18 cellular contexts compared by ENCODE assay signal in genomic region chr9:86241216-86241615, GRCh38. TPM values are rescaled to one million over a fixed set of nuclear protein-coding genes. Genes with fewer than 3 reads are reported as not detected.
DNase-seq lines count a peak whose midpoint lies in the region; ATAC-seq lines count a peak whose summit lies in the region.
"Had no signal": no experiment of that assay in that cellular context is flagged by ENCODE, and none has a peak within 500 bp of the region (broad histone marks: within the 10 kb centered on the region; RNA-seq: fewer than 3 reads in every experiment).

No MANE protein-coding gene starts in this region.

- peaks cover 0 to 2% of the 10 kb centered on the region in 2 donors for H3K4me1 ChIP-seq in neuronal stem cell (ENCODE audit: control insufficient read depth in 2 of 2, insufficient read depth in 1 of 2, low read depth in 1 of 2, low read length in 2 of 2)

- no peaks in the 10 kb centered on the region for H3K4me1 Mint-ChIP-seq in activated T-cell treated with anti-CD3 and anti-CD28 coated beads, Interleukin-2, amount 50 U/mL, for 4 hours (ENCODE audit: low read depth)
- H3K4me1 Mint-ChIP-seq in activated T-cell treated with anti-CD3 and anti-CD28 coated beads, Interleukin-2, amount 50 U/mL, for 24 hours (ENCODE audit: low read depth) = peaks cover 7% of the 10 kb centered on the region
- peaks cover 13% of the 10 kb centered on the region for H3K4me1 Mint-ChIP-seq in activated T-cell treated with anti-CD3 and anti-CD28 coated beads, Interleukin-2, amount 50 U/mL, for 72 hours (ENCODE audit: low read depth)
- H3K4me1 Mint-ChIP-seq in activated CD8-positive, alpha-beta T cell treated with anti-CD3 and anti-CD28 coated beads, Interleukin-2, amount 10 ng/mL, durations not matched to agents 7 days and 5 days (ENCODE audit: low read depth) = no peaks in the 10 kb centered on the region

- H3K27ac Mint-ChIP-seq in activated T-cell treated with anti-CD3 and anti-CD28 coated beads, Interleukin-2, amount 50 U/mL, for 24 hours = no peak overlapping the region
- H3K27ac Mint-ChIP-seq in activated T-cell treated with anti-CD3 and anti-CD28 coated beads, Interleukin-2, amount 50 U/mL, for 72 hours = no peak overlapping the region
- no peak overlapping the region for H3K27ac Mint-ChIP-seq in activated CD8-positive, alpha-beta T cell treated with anti-CD3 and anti-CD28 coated beads, Interleukin-2, amount 10 ng/mL, durations not matched to agents 7 days and 5 days
- H3K27ac Mint-ChIP-seq: HFFc6 had no signal

- no peaks in the 10 kb centered on the region for H3K9me3 Mint-ChIP-seq in activated T-cell treated with anti-CD3 and anti-CD28 coated beads, Interleukin-2, amount 50 U/mL, for 4 hours
- no peaks in the 10 kb centered on the region for H3K9me3 Mint-ChIP-seq in activated T-cell treated with anti-CD3 and anti-CD28 coated beads, Interleukin-2, amount 50 U/mL, for 24 hours
- no peaks in the 10 kb centered on the region for H3K9me3 Mint-ChIP-seq in activated T-cell treated with anti-CD3 and anti-CD28 coated beads, Interleukin-2, amount 50 U/mL, for 72 hours
- H3K9me3 Mint-ChIP-seq in activated CD8-positive, alpha-beta T cell treated with anti-CD3 and anti-CD28 coated beads, Interleukin-2, amount 10 ng/mL, durations not matched to agents 7 days and 5 days (ENCODE audit: insufficient read depth) = no peaks in the 10 kb centered on the region
- H3K9me3 Mint-ChIP-seq: HFFc6 had no signal

- H3K18ac ChIP-seq in neuronal stem cell (ENCODE audit: low read length) = no peak overlapping the region

- no peak overlapping the region for H3K4me2 ChIP-seq in neuronal stem cell (ENCODE audit: insufficient read depth, low read length, poor library complexity, severe bottlenecking)
- H3K4me2 ChIP-seq: KMS-11 had no signal

- H3K14ac ChIP-seq in neuronal stem cell (ENCODE audit: low read length) = no peak overlapping the region

- H3K23ac ChIP-seq in neuronal stem cell (ENCODE audit: low read depth, low read length, poor library complexity) = no peak overlapping the region

- H3K27ac ChIP-seq in neuronal stem cell (replicated peaks; ENCODE audit: low read length) = no peak overlapping the region
- H3K27ac ChIP-seq: KMS-11 had no signal

- H3K9ac ChIP-seq in neuronal stem cell (ENCODE audit: low read depth, low read length, poor library complexity) = no peak overlapping the region
- H3K9ac ChIP-seq: KMS-11 had no signal

- H4K91ac ChIP-seq in neuronal stem cell (ENCODE audit: low read depth, low read length, poor library complexity) = no peak overlapping the region

- H3K4ac ChIP-seq in neuronal stem cell (ENCODE audit: low read length) = no peak overlapping the region

- H2BK12ac ChIP-seq in neuronal stem cell (ENCODE audit: low read length) = no peak overlapping the region

- no peak overlapping the region for H3K4me3 ChIP-seq in neuronal stem cell (ENCODE audit: low read length in 2 of 2)

- H3K36me3 Mint-ChIP-seq in activated T-cell treated with anti-CD3 and anti-CD28 coated beads, Interleukin-2, amount 50 U/mL, for 4 hours (ENCODE audit: insufficient read depth) = no peaks in the 10 kb centered on the region
- no peaks in the 10 kb centered on the region for H3K36me3 Mint-ChIP-seq in activated T-cell treated with anti-CD3 and anti-CD28 coated beads, Interleukin-2, amount 50 U/mL, for 24 hours (ENCODE audit: low read depth)
- H3K36me3 Mint-ChIP-seq in activated T-cell treated with anti-CD3 and anti-CD28 coated beads, Interleukin-2, amount 50 U/mL, for 72 hours (ENCODE audit: insufficient read depth in 2 of 2) = no peaks in the 10 kb centered on the region
- H3K36me3 Mint-ChIP-seq in activated CD8-positive, alpha-beta T cell treated with anti-CD3 and anti-CD28 coated beads, Interleukin-2, amount 10 ng/mL, durations not matched to agents 7 days and 5 days (ENCODE audit: low read depth) = no peaks in the 10 kb centered on the region

- H2AFZ ChIP-seq in neuronal stem cell (ENCODE audit: low read length) = no peak overlapping the region

- H2BK120ac ChIP-seq in neuronal stem cell (ENCODE audit: low read depth, low read length) = no peak overlapping the region

- no peak overlapping the region for H2AK5ac ChIP-seq in neuronal stem cell (ENCODE audit: low read depth, low read length)

- peak overlapping the region; percentile 10 for H2BK15ac ChIP-seq in neuronal stem cell (ENCODE audit: low read length)

- H3K27me3 Mint-ChIP-seq in activated T-cell treated with anti-CD3 and anti-CD28 coated beads, Interleukin-2, amount 50 U/mL, for 4 hours (ENCODE audit: low read depth) = no peaks in the 10 kb centered on the region
- H3K27me3 Mint-ChIP-seq in activated T-cell treated with anti-CD3 and anti-CD28 coated beads, Interleukin-2, amount 50 U/mL, for 24 hours = no peaks in the 10 kb centered on the region
- H3K27me3 Mint-ChIP-seq in activated T-cell treated with anti-CD3 and anti-CD28 coated beads, Interleukin-2, amount 50 U/mL, for 72 hours (ENCODE audit: low read depth) = no peaks in the 10 kb centered on the region
- no peaks in the 10 kb centered on the region for H3K27me3 Mint-ChIP-seq in activated CD8-positive, alpha-beta T cell treated with anti-CD3 and anti-CD28 coated beads, Interleukin-2, amount 10 ng/mL, durations not matched to agents 7 days and 5 days (ENCODE audit: low read depth)

- peak; percentile 43 to 48 for ATAC-seq in activated T-cell treated with anti-CD3 and anti-CD28 coated beads, Interleukin-2, amount 50 U/mL, for 4 hours
- peak; percentile 55 for ATAC-seq in GM18868 (IDR thresholded peaks at IDR 0.05; ENCODE audit: unreplicated experiment)
- peak; percentile 18 to 30 for ATAC-seq in activated T-cell treated with anti-CD3 and anti-CD28 coated beads, Interleukin-2, amount 50 U/mL, for 72 hours (replicated peaks in 1 of 2)
- ATAC-seq in activated CD8-positive, alpha-beta T cell treated with anti-CD3 and anti-CD28 coated beads, Interleukin-2, amount 10 ng/mL, durations not matched to agents 7 days and 5 days = no peak

- no peak overlapping the region for H4K8ac ChIP-seq in neuronal stem cell (ENCODE audit: low read depth, low read length)

- no peaks in the 10 kb centered on the region for H3K9me3 ChIP-seq in neuronal stem cell (replicated peaks in 1 of 2; ENCODE audit: control insufficient read depth in 2 of 2, insufficient read depth in 1 of 2, low read depth in 1 of 2, low read length in 2 of 2)

- POLR2A ChIA-PET in activated CD8-positive, alpha-beta T cell treated with anti-CD3 and anti-CD28 coated beads, Interleukin-2, amount 10 ng/mL, durations not matched to agents 7 days and 5 days (lab: Charles Lee) = no interaction called here

- H3K79me1 ChIP-seq in neuronal stem cell (ENCODE audit: low read depth, low read length) = no peaks in the 10 kb centered on the region

- H3K36me3 ChIP-seq in neuronal stem cell (replicated peaks in 1 of 2; ENCODE audit: control insufficient read depth in 2 of 2, insufficient read depth in 2 of 2, low read length in 2 of 2) = no peaks in the 10 kb centered on the region

- in situ Hi-C loops in KBM-7 (cut with MboI; ENCODE audit: low pct_unique_long_range_greater_than_20kb, low sequenced_read_pairs) = no loop called here

- no CpG with 5 or more reads among the region's 7 CpGs for WGBS in neuronal stem cell (ENCODE audit: extremely low coverage in 2 of 2, insufficient read length in 2 of 2, insufficient replicate concordance in 1 of 2), 2 donors

- DNase-seq in activated T-cell treated with anti-CD3 and anti-CD28 coated beads, Interleukin-2, amount 50 U/mL, for 4 hours = no peak
- no peak for DNase-seq in activated T-cell treated with anti-CD3 and anti-CD28 coated beads, Interleukin-2, amount 50 U/mL, for 24 hours
- no peak for DNase-seq in activated T-cell treated with anti-CD3 and anti-CD28 coated beads, Interleukin-2, amount 50 U/mL, for 72 hours
- DNase-seq in neuronal stem cell (ENCODE audit: low spot score) (no peak), KBM-7 (no peak)
- DNase-seq in activated CD8-positive, alpha-beta T cell treated with anti-CD3 and anti-CD28 coated beads, Interleukin-2, amount 10 ng/mL, durations not matched to agents 7 days and 5 days = no peak
- DNase-seq: ACHN, COR-L47, EL, HFFc6, NCI-H1048, NCI-H146, NCI-H2081, NCI-H510A, NCI-H774, RPMI8226 had no signal

- no peak overlapping the region for H2BK5ac ChIP-seq in neuronal stem cell (ENCODE audit: low read length)

- H3K27me3 ChIP-seq in neuronal stem cell (ENCODE audit: control insufficient read depth in 3 of 3, insufficient read depth in 3 of 3, low read depth in 1 of 3, low read length in 3 of 3) = no peaks in the 10 kb centered on the region

- CTCF ChIA-PET in activated CD8-positive, alpha-beta T cell treated with anti-CD3 and anti-CD28 coated beads, Interleukin-2, amount 10 ng/mL, durations not matched to agents 7 days and 5 days (lab: Charles Lee) = interaction anchor here (1.5 kb wide), 1 partner anchor 39 kb away, joined by 6 read pairs; no protein-coding TSS in a partner anchor

- H3K4me3 Mint-ChIP-seq in activated T-cell treated with anti-CD3 and anti-CD28 coated beads, Interleukin-2, amount 50 U/mL, for 4 hours = no peak overlapping the region
- H3K4me3 Mint-ChIP-seq in activated T-cell treated with anti-CD3 and anti-CD28 coated beads, Interleukin-2, amount 50 U/mL, for 24 hours = no peak overlapping the region
- H3K4me3 Mint-ChIP-seq in activated T-cell treated with anti-CD3 and anti-CD28 coated beads, Interleukin-2, amount 50 U/mL, for 72 hours = no peak overlapping the region
- H3K4me3 Mint-ChIP-seq in activated CD8-positive, alpha-beta T cell treated with anti-CD3 and anti-CD28 coated beads, Interleukin-2, amount 10 ng/mL, durations not matched to agents 7 days and 5 days = no peak overlapping the region
- H3K4me3 Mint-ChIP-seq: HFFc6 had no signal

RNA-seq across cellular contexts. Expression of gene C9orf153, which starts 18.2 kb away (rescaled TPM):
- total RNA-seq in activated T-cell treated with anti-CD3 and anti-CD28 coated beads, Interleukin-2, amount 50 U/mL, for 4 hours = under 1 TPM in 2 of 3 donors, not detected in 1; 0.18 to 0.73 TPM
- total RNA-seq in activated T-cell treated with anti-CD3 and anti-CD28 coated beads, Interleukin-2, amount 50 U/mL, for 72 hours = under 1 TPM in 1 of 2 donors, not detected in 1; 0.21 TPM
- 0.08 TPM for polyA plus RNA-seq in neuronal stem cell (2013, experiment 1 of 2)
- polyA plus RNA-seq in neuronal stem cell (2013, experiment 2 of 2) = 0.07 TPM
- under 1 TPM; 0.34 to 0.42 TPM for total RNA-seq in activated CD8-positive, alpha-beta T cell treated with anti-CD3 and anti-CD28 coated beads, Interleukin-2, amount 10 ng/mL, durations not matched to agents 7 days and 5 days
- total RNA-seq: HFFc6 had no signal

RNA-seq across cellular contexts. Expression of gene ISCA1, which starts 41.1 kb away (rescaled TPM):
- 10 to 100 TPM; 37.1 to 43.4 (median 42.1) TPM for total RNA-seq in activated T-cell treated with anti-CD3 and anti-CD28 coated beads, Interleukin-2, amount 50 U/mL, for 4 hours
- total RNA-seq in activated T-cell treated with anti-CD3 and anti-CD28 coated beads, Interleukin-2, amount 50 U/mL, for 72 hours = 10 to 100 TPM; 21.7 to 24.1 TPM
- polyA plus RNA-seq in neuronal stem cell (2013, experiment 1 of 2) = 21.0 TPM
- polyA plus RNA-seq in neuronal stem cell (2013, experiment 2 of 2) = 21.0 TPM
- 10 to 100 TPM; 17.7 to 21.4 TPM for total RNA-seq in activated CD8-positive, alpha-beta T cell treated with anti-CD3 and anti-CD28 coated beads, Interleukin-2, amount 10 ng/mL, durations not matched to agents 7 days and 5 days
